ENCODE assay signal across 8 cellular contexts in genomic region chr2:71467180-71467815, GRCh38. TPM values are rescaled to one million over a fixed set of nuclear protein-coding genes. Genes with fewer than 3 reads are reported as not detected.
A peak's percentile ranks its signal among the peaks of the same experiment; 100 is the strongest.
DNase-seq lines count a peak whose midpoint lies in the region; ATAC-seq, FAIRE-seq and TF ChIP-seq lines count a peak whose summit lies in the region.

No MANE protein-coding gene starts in this region.

- H3K4me3 Mint-ChIP-seq in Caco-2 (ENCODE audit: unreplicated experiment) (peak overlapping the region; percentile 76), T-helper 17 cell (peak overlapping the region; percentile 89)

- FAIRE-seq in pancreas (lab: Jason Lieb, UNC) = no peak

- H3K4me3 ChIP-seq in Caco-2 (ENCODE audit: low read depth, low read length) (peak overlapping the region; percentile 56), fibroblast of pulmonary artery (replicated peaks; ENCODE audit: low read depth, low read length) (peak overlapping the region; percentile 62), pancreas (peak overlapping the region in 3 of 4 donors; percentile 31 to 66 (median 45))

- POLR2A ChIA-PET in Caco-2 (lab: Charles Lee) = no interaction called here

- TF ChIP-seq CTCF in Caco-2 (IDR thresholded peaks at IDR 0.05; ENCODE audit: insufficient read depth in 1 of 2, low read depth in 1 of 2, low read length in 1 of 2, severe bottlenecking in 1 of 2, unreplicated experiment in 1 of 2) = no peak
- no peak for TF ChIP-seq CTCF in fibroblast of pulmonary artery (IDR thresholded peaks at IDR 0.05; ENCODE audit: low read length, missing control alignments)
- TF ChIP-seq CTCF in pancreas (IDR thresholded peaks at IDR 0.05) = no peak

- H3K9me3 ChIP-seq in Caco-2 (no peaks in the 10 kb centered on the region; the same call in 1 of the 2 replicates), T-helper 17 cell (ENCODE audit: control insufficient read depth, low read length, poor library complexity, severe bottlenecking) (no peaks in the 10 kb centered on the region), pancreas (no peaks in the 10 kb centered on the region)

- H3K4me1 ChIP-seq in Caco-2 (no peaks in the 10 kb centered on the region), pancreas (no peaks in the 10 kb centered on the region)

- H3K27me3 ChIP-seq in Caco-2 (replicated peaks; ENCODE audit: control insufficient read depth, insufficient read depth, low read length) (no peaks in the 10 kb centered on the region; the same call in 1 of the 2 replicates), pancreas (no peaks in the 10 kb centered on the region)

- CTCF ChIA-PET in Caco-2 (lab: Charles Lee) = interaction anchor here (1.1 to 1.5 kb wide), 3 partner anchors 43 to 168 kb away, joined by 3 to 12 read pairs (median 3); partner anchors contain the start of gene ZNF638

- H3K36me3 ChIP-seq in Caco-2 (ENCODE audit: control insufficient read depth, insufficient read depth, low read length) = no peaks in the 10 kb centered on the region; the same call in 1 of the 2 replicates
- no peaks in the 10 kb centered on the region for H3K36me3 ChIP-seq in pancreas

- WGBS in pancreas, 2 donors = 12 to 15% methylated on average over 7 of the region's 7 CpGs

- H3K27ac Mint-ChIP-seq in Caco-2 (ENCODE audit: unreplicated experiment) = no peak overlapping the region
- H3K27ac Mint-ChIP-seq in T-helper 17 cell = no peak overlapping the region

- H3K9me3 Mint-ChIP-seq in Caco-2 (ENCODE audit: unreplicated experiment) = peaks cover 10% of the 10 kb centered on the region

- H3K27me3 Mint-ChIP-seq in Caco-2 (ENCODE audit: insufficient read depth, unreplicated experiment) = peaks cover 14% of the 10 kb centered on the region
- peaks cover 37% of the 10 kb centered on the region for H3K27me3 Mint-ChIP-seq in T-helper 17 cell

- peaks cover 7% of the 10 kb centered on the region for H3K4me1 Mint-ChIP-seq in Caco-2 (ENCODE audit: low read depth, unreplicated experiment)
- H3K4me1 Mint-ChIP-seq in T-helper 17 cell = peaks cover 7% of the 10 kb centered on the region

- ATAC-seq in T-helper 17 cell (no peak), pancreas (peak in 1 of 4 donors; percentile 39), GM21367 (IDR thresholded peaks at IDR 0.05; ENCODE audit: unreplicated experiment) (no peak), HG03139 (IDR thresholded peaks at IDR 0.05; ENCODE audit: unreplicated experiment) (no peak), GM18867 (IDR thresholded peaks at IDR 0.05; ENCODE audit: unreplicated experiment) (no peak)

- H3K36me3 Mint-ChIP-seq in Caco-2 (ENCODE audit: insufficient read depth, unreplicated experiment) (no peaks in the 10 kb centered on the region), T-helper 17 cell (ENCODE audit: low read depth) (no peaks in the 10 kb centered on the region)

- TSS peak; percentile 14 for BruUV-seq in Caco-2 (replicated peaks; lab: Mats Ljungman, UMichigan)

- no peak for DNase-seq in Caco-2
- DNase-seq in T-helper 17 cell = no peak
- DNase-seq in fibroblast of pulmonary artery (ENCODE audit: low read depth) = no peak
- no peak for DNase-seq in pancreas
- no peak for DNase-seq in CD1c-positive myeloid dendritic cell (ENCODE audit: extremely low spot score)

- intact Hi-C loops in Caco-2 (cut with micrococcal nuclease; ENCODE audit: unreplicated experiment) (no loop called here), pancreas (cut with DNase I) (no loop called here)

- no peak overlapping the region for H3K27ac ChIP-seq in pancreas

RNA-seq across cellular contexts. Expression of gene DYSF, which starts 13.9 kb away (rescaled TPM):
- total RNA-seq in Caco-2 (2022) (1.7 and 2.2 TPM in 2 replicates), T-helper 17 cell (1 to 10 TPM in 1 of 2 donors, under 1 TPM in 1; 0.34 to 2.8 TPM), pancreas (1 to 10 TPM; 1.1 to 5.5 (median 1.9) TPM)
- polyA plus RNA-seq in pancreas = 1 to 10 TPM; 2.2 to 3.5 TPM
